ENCODE assay signal across 8 cellular contexts in the genomic region with DNA sequence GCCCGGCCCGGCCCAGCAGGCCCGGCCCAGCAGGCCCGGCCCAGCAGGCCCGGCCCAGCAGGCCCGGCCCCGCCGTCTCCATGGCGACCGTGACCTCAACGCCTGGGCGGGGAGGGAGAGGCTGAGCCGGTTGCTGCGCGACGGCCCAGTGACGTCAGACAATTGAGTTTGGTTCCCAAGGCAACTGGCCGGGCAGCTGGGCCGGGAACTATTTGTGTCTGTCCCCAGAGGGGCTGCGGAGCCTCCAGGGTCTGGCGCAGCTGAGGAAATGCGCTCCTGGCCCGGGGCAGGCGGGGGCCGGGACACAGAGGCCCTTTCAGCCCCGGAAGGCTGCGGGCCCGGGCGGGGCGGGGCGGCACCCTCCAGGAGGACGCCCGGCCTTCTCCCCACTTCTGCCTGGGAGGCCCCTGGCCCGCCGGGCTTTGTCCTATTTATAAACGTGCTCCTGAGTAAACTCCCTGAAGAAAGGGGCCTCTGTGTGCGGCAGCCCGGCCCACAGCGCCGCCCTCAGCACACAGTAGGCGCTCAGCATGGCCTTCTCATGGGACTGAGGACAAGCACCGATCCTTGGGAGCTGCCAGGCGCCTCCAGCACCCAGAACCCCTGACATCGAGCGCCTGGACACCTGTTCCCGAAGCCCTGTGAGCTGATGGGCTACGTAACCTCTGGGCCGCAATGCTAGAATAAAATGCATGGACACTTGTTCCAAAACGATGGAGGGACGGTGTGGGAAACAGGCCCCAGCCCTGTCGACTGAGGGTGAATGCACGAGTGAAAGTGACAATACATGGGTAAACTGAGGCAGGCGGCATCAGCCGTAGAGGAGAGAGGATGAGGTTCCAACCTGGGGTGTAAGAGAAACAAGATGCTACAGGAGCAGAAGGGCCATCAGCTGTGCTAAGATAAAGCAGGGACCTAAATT. TPM values are rescaled to one million over a fixed set of nuclear protein-coding genes. Genes with fewer than 3 reads are reported as not detected.
DNase-seq lines count a peak whose midpoint lies in the region; ATAC-seq and TF ChIP-seq lines count a peak whose summit lies in the region.

No MANE protein-coding gene starts in this region.

- no peaks in the 10 kb centered on the region for H3F3A ChIP-seq in SU-DHL-6 (ENCODE audit: insufficient read depth)

- H3K4me1 ChIP-seq in cardiac muscle cell (ENCODE audit: low read depth) (peaks cover 23% of the 10 kb centered on the region), trophoblast cell (ENCODE audit: control insufficient read depth in 1 of 2, insufficient read depth in 2 of 2, low read length in 2 of 2) (peaks cover 23 to 29% of the 10 kb centered on the region in 2 experiments), tibial nerve (peaks cover 0 to 66% (median 41%) of the 10 kb centered on the region in 4 donors)

- H3K9me3 ChIP-seq in SU-DHL-6 (ENCODE audit: insufficient read depth, low read length), result no peaks in the 10 kb centered on the region
- no peaks in the 10 kb centered on the region for H3K9me3 ChIP-seq in cardiac muscle cell (ENCODE audit: low read depth)
- no peaks in the 10 kb centered on the region for H3K9me3 ChIP-seq in trophoblast cell (ENCODE audit: insufficient read depth, low read depth, low read length)
- no peaks in the 10 kb centered on the region for H3K9me3 ChIP-seq in tibial nerve

- peak overlapping the region; percentile 42; the same call in 1 of the 2 replicates for H3K4me3 ChIP-seq in GM08714 (ENCODE audit: low read length)
- H3K4me3 ChIP-seq in SU-DHL-6 (ENCODE audit: insufficient read depth, low read length, poor library complexity, severe bottlenecking), result peak overlapping the region; percentile 16
- H3K4me3 ChIP-seq in cardiac muscle cell, result peak overlapping the region; percentile 14
- H3K4me3 ChIP-seq in trophoblast cell (ENCODE audit: low read depth, low read length), result no peak overlapping the region
- peak overlapping the region; percentile 17 to 57 (median 52) for H3K4me3 ChIP-seq in tibial nerve

- H3K9me3 Mint-ChIP-seq in activated naive CD8-positive, alpha-beta T cell treated with anti-CD3 and anti-CD28 coated beads, Interleukin-2, amount 50 U/mL, for 24 hours, result no peaks in the 10 kb centered on the region

- H3K27me3 Mint-ChIP-seq in activated naive CD8-positive, alpha-beta T cell treated with anti-CD3 and anti-CD28 coated beads, Interleukin-2, amount 50 U/mL, for 24 hours, result no peaks in the 10 kb centered on the region

- H3K4me1 Mint-ChIP-seq in activated naive CD8-positive, alpha-beta T cell treated with anti-CD3 and anti-CD28 coated beads, Interleukin-2, amount 50 U/mL, for 24 hours, result peaks cover 15% of the 10 kb centered on the region

- peak overlapping the region; percentile 96 for H3K18ac ChIP-seq in trophoblast cell (ENCODE audit: low read length)

- H3K23ac ChIP-seq in trophoblast cell (ENCODE audit: low read length), result no peak overlapping the region

- peak overlapping the region; percentile 61 for H3K4me2 ChIP-seq in SU-DHL-6 (ENCODE audit: low read depth, low read length, poor library complexity, severe bottlenecking)
- H3K4me2 ChIP-seq in trophoblast cell (ENCODE audit: low read length), result peak overlapping the region; percentile 73

- peak overlapping the region; percentile 96 for H3K14ac ChIP-seq in trophoblast cell (ENCODE audit: low read length)

- TF ChIP-seq EP300 in tibial nerve (IDR thresholded peaks at IDR 0.05), result peak; percentile 94 to 96

- DNase-seq in NCI-H1105 (lab: John Stamatoyannopoulos, UW) (peak; percentile 91), cardiac muscle cell (ENCODE audit: low read depth in 1 of 2, low spot score in 1 of 2) (peak; percentile 99), trophoblast cell (peak; percentile 100), tibial nerve (ENCODE audit: low spot score in 2 of 2) (peak; percentile 99)
- DNase-seq in activated naive CD8-positive, alpha-beta T cell treated with anti-CD3 and anti-CD28 coated beads, Interleukin-2, amount 50 U/mL, for 24 hours, result peak; percentile 96

- H4K20me1 ChIP-seq in SU-DHL-6 (ENCODE audit: low read depth, low read length), result no peaks in the 10 kb centered on the region

- H3K36me3 ChIP-seq in SU-DHL-6 (ENCODE audit: low read length) (no peaks in the 10 kb centered on the region), cardiac muscle cell (no peaks in the 10 kb centered on the region), trophoblast cell (ENCODE audit: control insufficient read depth in 1 of 2, insufficient read depth in 2 of 2, low read length in 2 of 2) (no peaks in the 10 kb centered on the region), tibial nerve (no peaks in the 10 kb centered on the region)

- TF ChIP-seq CTCF in SU-DHL-6 (IDR thresholded peaks at IDR 0.05; ENCODE audit: insufficient read depth, low read length, poor library complexity, severe bottlenecking), result no peak
- no peak for TF ChIP-seq CTCF in cardiac muscle cell (IDR thresholded peaks at IDR 0.05; ENCODE audit: low read depth, low read length)
- TF ChIP-seq CTCF in tibial nerve (IDR thresholded peaks at IDR 0.05), result peak in 2 of 5 experiments; percentile 30 to 33

- H3K27me3 ChIP-seq in SU-DHL-6 (ENCODE audit: low read length) (no peaks in the 10 kb centered on the region), cardiac muscle cell (no peaks in the 10 kb centered on the region), trophoblast cell (ENCODE audit: insufficient read depth, low read length) (no peaks in the 10 kb centered on the region), tibial nerve (no peaks in the 10 kb centered on the region)

- H3K36me3 Mint-ChIP-seq in activated naive CD8-positive, alpha-beta T cell treated with anti-CD3 and anti-CD28 coated beads, Interleukin-2, amount 50 U/mL, for 24 hours (ENCODE audit: low read depth), result no peaks in the 10 kb centered on the region

- no CpG with 5 or more reads among the region's 54 CpGs for WGBS in trophoblast cell (ENCODE audit: extremely low coverage, insufficient coverage, insufficient read length)
- WGBS in tibial nerve, 2 donors, result 26 to 47% methylated on average over 15 to 22 of the region's 54 CpGs

- peak overlapping the region; percentile 99 for H4K91ac ChIP-seq in trophoblast cell (ENCODE audit: low read depth, low read length)

- peak overlapping the region; percentile 35 for H3K4ac ChIP-seq in trophoblast cell (ENCODE audit: low read depth, low read length)

- H3K79me2 ChIP-seq in SU-DHL-6 (ENCODE audit: insufficient read depth, low read length) (no peaks in the 10 kb centered on the region), trophoblast cell (ENCODE audit: control insufficient read depth, insufficient read depth, low read length, poor library complexity) (peaks cover 11% of the 10 kb centered on the region)

- peak overlapping the region; percentile 99 for H2BK5ac ChIP-seq in trophoblast cell (ENCODE audit: low read depth, low read length, poor library complexity)

- H3K9ac ChIP-seq in SU-DHL-6 (ENCODE audit: low read length) (peak overlapping the region; percentile 13; the same call in 1 of the 2 replicates), trophoblast cell (ENCODE audit: low read length) (no peak overlapping the region)

- H3K27ac ChIP-seq in SU-DHL-6 (ENCODE audit: low read depth, low read length) (no peak overlapping the region), cardiac muscle cell (peak overlapping the region; percentile 99), trophoblast cell (ENCODE audit: low read depth, low read length) (peak overlapping the region; percentile 98), tibial nerve (peak overlapping the region; percentile 95 to 99 (median 97))

- H2AK5ac ChIP-seq in trophoblast cell (ENCODE audit: low read length), result peak overlapping the region; percentile 85

- peak in 1 of 2 donors; percentile 37 for TF ChIP-seq POLR2A in tibial nerve (IDR thresholded peaks at IDR 0.05)

- H3K4me3 Mint-ChIP-seq in activated naive CD8-positive, alpha-beta T cell treated with anti-CD3 and anti-CD28 coated beads, Interleukin-2, amount 50 U/mL, for 24 hours, result peak overlapping the region; percentile 48

- ATAC-seq in HG02588 (IDR thresholded peaks at IDR 0.05; ENCODE audit: unreplicated experiment), result peak; percentile 82
- peak; percentile 87 for ATAC-seq in activated naive CD8-positive, alpha-beta T cell treated with anti-CD3 and anti-CD28 coated beads, Interleukin-2, amount 50 U/mL, for 24 hours

- H4K12ac ChIP-seq in trophoblast cell (ENCODE audit: low read depth, low read length), result peak overlapping the region; percentile 61

- no peak overlapping the region for H3K27ac Mint-ChIP-seq in activated naive CD8-positive, alpha-beta T cell treated with anti-CD3 and anti-CD28 coated beads, Interleukin-2, amount 50 U/mL, for 24 hours

- H2BK12ac ChIP-seq in trophoblast cell (ENCODE audit: low read length), result peak overlapping the region; percentile 84

- peak overlapping the region; percentile 98 for H2BK120ac ChIP-seq in trophoblast cell (ENCODE audit: insufficient read depth, low read length, poor library complexity)

- H3K9me2 ChIP-seq in SU-DHL-6 (replicated peaks; ENCODE audit: insufficient read depth, low read length), result no peaks in the 10 kb centered on the region

- peaks cover 29% of the 10 kb centered on the region for H3K79me1 ChIP-seq in trophoblast cell (ENCODE audit: low read length)

- H2AFZ ChIP-seq in SU-DHL-6 (ENCODE audit: low read depth, low read length, severe bottlenecking), result no peak overlapping the region
- H2AFZ ChIP-seq in trophoblast cell (ENCODE audit: insufficient read depth, low read length, poor library complexity), result peak overlapping the region; percentile 65

- peak overlapping the region; percentile 92 for H4K8ac ChIP-seq in trophoblast cell (ENCODE audit: low read depth, low read length)

RNA-seq across cellular contexts. Expression of gene TEX44, which starts 12.3 kb away (rescaled TPM):
- total RNA-seq in cardiac muscle cell (not detected in 2 replicates), tibial nerve (not detected)
- not detected in 2 replicates for polyA plus RNA-seq in cardiac muscle cell
- polyA plus RNA-seq in trophoblast cell (2013), result not detected in 2 replicates
